18 cellular contexts compared by ENCODE assay signal in the genomic region with DNA sequence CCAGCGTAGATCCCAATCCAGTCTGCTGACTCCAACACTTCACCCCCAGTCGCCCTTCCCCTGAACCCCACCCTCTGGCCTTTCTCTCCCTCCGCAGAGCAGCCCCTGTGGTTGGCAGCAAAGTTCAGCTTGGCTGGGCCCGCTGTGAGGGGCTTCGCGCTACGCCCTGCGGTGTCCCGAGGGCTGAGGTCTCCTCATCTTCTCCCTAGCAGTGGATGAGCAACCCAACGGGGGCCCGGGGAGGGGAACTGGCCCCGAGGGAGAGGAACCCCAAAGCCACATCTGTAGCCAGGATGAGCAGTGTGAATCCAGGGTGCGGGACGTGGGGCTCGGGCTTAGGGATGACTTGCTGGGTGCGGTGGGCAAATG. TPM values are rescaled to one million over a fixed set of nuclear protein-coding genes. Genes with fewer than 3 reads are reported as not detected.
DNase-seq lines count a peak whose midpoint lies in the region; ATAC-seq and TF ChIP-seq lines count a peak whose summit lies in the region.
"Had no signal": no experiment of that assay in that cellular context is flagged by ENCODE, and none has a peak within 500 bp of the region (broad histone marks: within the 10 kb centered on the region; RNA-seq: fewer than 3 reads in every experiment).

No MANE protein-coding gene starts in this region.

- WGBS in heart left ventricle, 4 donors, result 43 to 72% (median 64%) methylated on average over 8 to 16 of the region's 16 CpGs

- H3K27me3 ChIP-seq in heart left ventricle, result peaks cover 0 to 71% (median 0%) of the 10 kb centered on the region in 9 donors
- H3K27me3 ChIP-seq in layer of hippocampus (ENCODE audit: control insufficient read depth, insufficient read depth, low read length), result peaks cover 21% of the 10 kb centered on the region
- peaks cover 27% of the 10 kb centered on the region for H3K27me3 ChIP-seq in rectal smooth muscle tissue (ENCODE audit: control insufficient read depth, insufficient read depth, low read length)
- peaks cover 31% of the 10 kb centered on the region for H3K27me3 ChIP-seq in upper lobe of right lung

- no peak for ATAC-seq in heart left ventricle
- no peak for ATAC-seq in Right ventricle myocardium inferior
- no peak for ATAC-seq in upper lobe of right lung
- ATAC-seq in GM21825 (IDR thresholded peaks at IDR 0.05; ENCODE audit: unreplicated experiment), result no peak
- ATAC-seq in HG03135 (IDR thresholded peaks at IDR 0.05; ENCODE audit: unreplicated experiment), result no peak
- ATAC-seq in HG03342 (IDR thresholded peaks at IDR 0.05; ENCODE audit: unreplicated experiment), result no peak
- ATAC-seq: naive thymus-derived CD4-positive, alpha-beta T cell had no signal

- TF ChIP-seq CTCF in heart left ventricle (IDR thresholded peaks at IDR 0.05) (no peak), upper lobe of right lung (IDR thresholded peaks at IDR 0.05) (no peak)

- intact Hi-C loops in heart left ventricle (cut with DNase I), result loop anchor here in 2 of 10 donors (2.0 kb wide), 1 partner anchor 16 kb away; no protein-coding TSS in a partner anchor
- intact Hi-C loops in Right ventricle myocardium inferior (cut with DNase I), result loop anchor here (2.0 kb wide), 1 partner anchor 18 kb away; no protein-coding TSS in a partner anchor
- intact Hi-C loops in upper lobe of right lung (cut with DNase I), result no loop called here

- no peak overlapping the region for H3K9ac ChIP-seq in rectal smooth muscle tissue (ENCODE audit: low read length)

- H3K36me3 ChIP-seq in heart left ventricle (peaks cover 0 to 37% (median 24%) of the 10 kb centered on the region in 9 donors), rectal smooth muscle tissue (ENCODE audit: control insufficient read depth, insufficient read depth, low read length) (no peaks in the 10 kb centered on the region), upper lobe of right lung (peaks cover 10% of the 10 kb centered on the region)

- H3K4me1 ChIP-seq in heart left ventricle (peaks cover 0 to 31% (median 6%) of the 10 kb centered on the region in 12 donors), rectal smooth muscle tissue (ENCODE audit: control insufficient read depth, insufficient read depth, low read length) (peaks cover 2% of the 10 kb centered on the region), upper lobe of right lung (peaks cover 4% of the 10 kb centered on the region)

- DNase-seq in heart left ventricle (no peak), Right ventricle myocardium inferior (ENCODE audit: missing footprints) (no peak), upper lobe of right lung (no peak)
- DNase-seq: activated CD4-positive, alpha-beta T cell treated with anti-CD3 and anti-CD28 coated beads for 4 hours; activated naive CD4-positive, alpha-beta T cell; DMS153; hypothalamus; MV-4-11; naive thymus-derived CD4-positive, alpha-beta T cell; NCI-H526 treated with DMSO at 0.1 percent for 48 hours; stimulated activated CD4-positive, alpha-beta T cell treated with anti-CD3 and anti-CD28 coated beads, Interleukin-1b, Interleukin-23, amount 100 ng/mL, for 48 hours; T1000 had no signal

- no peak for TF ChIP-seq POLR2A in heart left ventricle (IDR thresholded peaks at IDR 0.05)

- H3K9me3 ChIP-seq in heart left ventricle, result no peaks in the 10 kb centered on the region
- H3K9me3 ChIP-seq in upper lobe of right lung, result no peaks in the 10 kb centered on the region

- peak overlapping the region; percentile 75 to 99 (median 96) for H3K27ac ChIP-seq in heart left ventricle
- H3K27ac ChIP-seq in layer of hippocampus (ENCODE audit: low read depth, low read length), result peak overlapping the region; percentile 46
- no peak overlapping the region for H3K27ac ChIP-seq in rectal smooth muscle tissue (ENCODE audit: low read depth, low read length)
- peak overlapping the region; percentile 91 for H3K27ac ChIP-seq in upper lobe of right lung
- H3K27ac ChIP-seq: C4-2B had no signal

- H3K4me3 ChIP-seq in heart left ventricle (peak overlapping the region; percentile 59 to 89 (median 79)), rectal smooth muscle tissue (ENCODE audit: low read length) (peak overlapping the region; percentile 36), upper lobe of right lung (peak overlapping the region; percentile 52)

RNA-seq across cellular contexts. Expression of gene EGFL7, which starts 0.6 kb away (rescaled TPM):
- total RNA-seq in heart left ventricle, result 100 to 1,000 TPM in 2 of 9 donors, 10 to 100 TPM in 7; 56.4 to 142 (median 94.0) TPM
- 100 to 1,000 TPM; 103 to 137 TPM for polyA plus RNA-seq in heart left ventricle
- 72.0 TPM for total RNA-seq in Right ventricle myocardium inferior
- total RNA-seq in upper lobe of right lung, result 302 TPM
- polyA plus RNA-seq: naive thymus-derived CD4-positive, alpha-beta T cell had no signal

RNA-seq across cellular contexts. Expression of gene AGPAT2, which starts 24.0 kb away (rescaled TPM):
- 10 to 100 TPM; 52.4 to 90.7 (median 62.5) TPM for total RNA-seq in heart left ventricle
- polyA plus RNA-seq in heart left ventricle, result 100 to 1,000 TPM in 1 of 2 donors, 10 to 100 TPM in 1; 88.8 to 122 TPM
- total RNA-seq in Right ventricle myocardium inferior, result 57.9 TPM
- 117 TPM for total RNA-seq in upper lobe of right lung

RNA-seq across cellular contexts. Expression of gene DIPK1B, which starts 49.1 kb away (rescaled TPM):
- total RNA-seq in heart left ventricle, result 10 to 100 TPM; 14.4 to 46.3 (median 19.8) TPM
- polyA plus RNA-seq in heart left ventricle, result 10 to 100 TPM; 18.1 to 24.4 TPM
- 16.4 TPM for total RNA-seq in Right ventricle myocardium inferior
- 17.7 TPM for total RNA-seq in upper lobe of right lung
